In the genomic region with DNA sequence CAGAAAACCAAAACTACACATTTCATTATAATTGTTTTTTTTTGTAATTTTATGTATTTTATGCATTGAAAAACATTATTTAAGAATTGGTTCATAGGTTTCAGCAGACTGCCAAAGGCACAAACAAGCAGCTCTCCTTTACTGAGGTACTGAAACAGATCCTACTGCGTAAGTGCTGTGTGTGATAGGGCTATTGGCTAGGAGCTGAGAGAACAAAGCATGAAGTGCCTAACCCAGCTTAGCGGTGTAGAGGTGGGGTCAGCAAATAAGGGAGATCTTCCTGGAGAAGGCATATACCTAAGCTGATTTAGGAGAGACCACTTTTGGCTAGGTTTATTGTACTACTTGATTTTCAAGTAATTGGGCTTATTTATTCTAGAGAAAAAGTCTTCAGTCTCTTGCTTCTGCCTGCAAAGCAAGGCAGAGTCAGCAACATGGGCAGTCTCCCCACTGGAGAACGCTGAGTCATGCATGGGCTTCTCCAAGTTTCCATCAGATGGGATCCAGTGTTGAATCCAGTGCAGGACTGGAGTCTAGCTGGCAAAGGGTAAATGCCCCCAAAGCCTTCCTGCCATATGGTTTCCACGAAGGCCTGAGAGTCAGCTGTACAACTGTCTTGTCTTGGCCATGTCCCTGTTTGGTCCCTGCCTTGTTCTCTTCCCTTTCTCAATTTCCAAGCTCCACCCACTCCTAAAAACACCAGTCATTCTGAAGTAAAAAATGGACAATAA, we compare ENCODE assay signal across 13 cellular contexts. TPM values are rescaled to one million over a fixed set of nuclear protein-coding genes. Genes with fewer than 3 reads are reported as not detected.
A peak's percentile ranks its signal among the peaks of the same experiment; 100 is the strongest.
DNase-seq lines count a peak whose midpoint lies in the region; TF ChIP-seq lines count a peak whose summit lies in the region.
"Had no signal": no experiment of that assay in that cellular context is flagged by ENCODE, and none has a peak within 500 bp of the region (broad histone marks: within the 10 kb centered on the region; RNA-seq: fewer than 3 reads in every experiment).

No MANE protein-coding gene starts in this region.

- no peak overlapping the region for H4K8ac ChIP-seq in mesenchymal stem cell (ENCODE audit: low read length)

- H3K18ac ChIP-seq in mesenchymal stem cell (ENCODE audit: low read depth in 1 of 2, low read length in 2 of 2), result no peak overlapping the region

- H2AK5ac ChIP-seq in mesenchymal stem cell (ENCODE audit: low read length, severe bottlenecking), result no peak overlapping the region

- H2BK15ac ChIP-seq in mesenchymal stem cell (ENCODE audit: low read depth, poor library complexity, severe bottlenecking), result peak overlapping the region; percentile 65

- POLR2A ChIA-PET in CD8-positive, alpha-beta memory T cell (lab: Charles Lee), result no interaction called here

- peak overlapping the region; percentile 57 for H3K27ac ChIP-seq in CD8-positive, alpha-beta memory T cell (ENCODE audit: low read depth, low read length)
- H3K27ac ChIP-seq in mesenchymal stem cell (ENCODE audit: low read length, poor library complexity, severe bottlenecking), result no peak overlapping the region
- H3K27ac ChIP-seq: SJCRH30 had no signal

- CTCF ChIA-PET in CD8-positive, alpha-beta memory T cell (lab: Charles Lee), result interaction anchor here (1.7 kb wide), 1 partner anchor 18 kb away, joined by 7 read pairs; a partner anchor contains a TSS

- no peaks in the 10 kb centered on the region for H3K9me3 ChIP-seq in CD8-positive, alpha-beta memory T cell (ENCODE audit: low read length)
- no peaks in the 10 kb centered on the region for H3K9me3 ChIP-seq in mesenchymal stem cell (ENCODE audit: control insufficient read depth, low read length)
- H3K9me3 ChIP-seq: SJCRH30 had no signal

- no peaks in the 10 kb centered on the region for H3K9me3 Mint-ChIP-seq in CD8-positive, alpha-beta memory T cell
- no peaks in the 10 kb centered on the region for H3K9me3 Mint-ChIP-seq in HFFc6
- H3K9me3 Mint-ChIP-seq: central memory CD8-positive, alpha-beta T cell; natural killer cell treated with Interleukin-12 subunit alpha and Interleukin-12 subunit beta and Interleukin-15 and Interleukin-18, amount 100 ng/mL, for 72 hours had no signal

- H2BK12ac ChIP-seq in mesenchymal stem cell (ENCODE audit: low read length in 2 of 2), result no peak overlapping the region

- H3K27me3 ChIP-seq in CD8-positive, alpha-beta memory T cell (ENCODE audit: insufficient read depth, low read length, poor library complexity, severe bottlenecking), result no peaks in the 10 kb centered on the region
- no peaks in the 10 kb centered on the region for H3K27me3 ChIP-seq in mesenchymal stem cell (ENCODE audit: control insufficient read depth in 1 of 2, insufficient read depth in 1 of 2, low read length in 2 of 2)
- H3K27me3 ChIP-seq: SJCRH30 had no signal

- H3K4me1 Mint-ChIP-seq in CD8-positive, alpha-beta memory T cell, result no peaks in the 10 kb centered on the region
- peaks cover 15% of the 10 kb centered on the region for H3K4me1 Mint-ChIP-seq in HFFc6 (ENCODE audit: low read depth)
- H3K4me1 Mint-ChIP-seq: central memory CD8-positive, alpha-beta T cell had no signal

- peaks cover 0 to 2% of the 10 kb centered on the region in 2 donors for H3K27me3 Mint-ChIP-seq in CD8-positive, alpha-beta memory T cell
- H3K27me3 Mint-ChIP-seq in HFFc6 (ENCODE audit: insufficient read depth), result no peaks in the 10 kb centered on the region
- H3K27me3 Mint-ChIP-seq: central memory CD8-positive, alpha-beta T cell; natural killer cell treated with Interleukin-12 subunit alpha and Interleukin-12 subunit beta and Interleukin-15 and Interleukin-18, amount 100 ng/mL, for 72 hours had no signal

- H2AFZ ChIP-seq in mesenchymal stem cell (ENCODE audit: low read depth, low read length), result no peak overlapping the region

- H3K36me3 ChIP-seq in CD8-positive, alpha-beta memory T cell (ENCODE audit: insufficient read depth, low read length), result peaks cover 11% of the 10 kb centered on the region
- peaks cover 11 to 20% of the 10 kb centered on the region in 2 experiments for H3K36me3 ChIP-seq in mesenchymal stem cell (ENCODE audit: control insufficient read depth in 1 of 2, insufficient read depth in 2 of 2, low read depth in 1 of 2, low read length in 2 of 2)

- H2BK5ac ChIP-seq in mesenchymal stem cell (ENCODE audit: low read depth, low read length, poor library complexity, severe bottlenecking), result no peak overlapping the region

- in situ Hi-C loops in astrocyte of the spinal cord (cut with HindIII; ENCODE audit: low sequenced_read_pairs), result no loop called here
- in situ Hi-C loops in GM13976 (cut with MboI; ENCODE audit: low sequenced_read_pairs, unreplicated experiment), result no loop called here

- no peak overlapping the region for H3K4ac ChIP-seq in mesenchymal stem cell (ENCODE audit: low read depth in 1 of 2, low read length in 2 of 2)

- peak overlapping the region; percentile 18 for H4K91ac ChIP-seq in mesenchymal stem cell (ENCODE audit: low read length)

- H3K4me3 Mint-ChIP-seq in CD8-positive, alpha-beta memory T cell, result no peak overlapping the region
- no peak overlapping the region for H3K4me3 Mint-ChIP-seq in HFFc6
- H3K4me3 Mint-ChIP-seq: central memory CD8-positive, alpha-beta T cell; natural killer cell treated with Interleukin-12 subunit alpha and Interleukin-12 subunit beta and Interleukin-15 and Interleukin-18, amount 100 ng/mL, for 72 hours had no signal

- H3K36me3 Mint-ChIP-seq in CD8-positive, alpha-beta memory T cell, result peaks cover 0 to 22% (median 9%) of the 10 kb centered on the region in 3 donors
- peaks cover 13% of the 10 kb centered on the region for H3K36me3 Mint-ChIP-seq in HFFc6 (ENCODE audit: low read depth)
- H3K36me3 Mint-ChIP-seq: natural killer cell treated with Interleukin-12 subunit alpha and Interleukin-12 subunit beta and Interleukin-15 and Interleukin-18, amount 100 ng/mL, for 72 hours had no signal

- no peaks in the 10 kb centered on the region for H3K4me1 ChIP-seq in CD8-positive, alpha-beta memory T cell (ENCODE audit: insufficient read depth, low read length)
- peaks cover 6% of the 10 kb centered on the region for H3K4me1 ChIP-seq in mesenchymal stem cell (ENCODE audit: control insufficient read depth, insufficient read depth, low read depth, low read length)
- H3K4me1 ChIP-seq: SJCRH30 had no signal

- peaks cover 2% of the 10 kb centered on the region for H3K79me1 ChIP-seq in mesenchymal stem cell (replicated peaks; ENCODE audit: low read length, poor library complexity, severe bottlenecking)

- no peak overlapping the region for H3K4me2 ChIP-seq in mesenchymal stem cell (ENCODE audit: low read length, poor library complexity, severe bottlenecking)

- no peak overlapping the region for H3K14ac ChIP-seq in mesenchymal stem cell (ENCODE audit: low read length in 2 of 2)

- peak overlapping the region in 4 of 8 donors; percentile 47 to 78 (median 56) for H3K27ac Mint-ChIP-seq in CD8-positive, alpha-beta memory T cell
- H3K27ac Mint-ChIP-seq in HFFc6, result peak overlapping the region; percentile 29
- H3K27ac Mint-ChIP-seq: natural killer cell treated with Interleukin-12 subunit alpha and Interleukin-12 subunit beta and Interleukin-15 and Interleukin-18, amount 100 ng/mL, for 72 hours had no signal

- TF ChIP-seq CTCF in HFFc6 (IDR thresholded peaks at IDR 0.05) (no peak), astrocyte of the spinal cord (IDR thresholded peaks at IDR 0.05; ENCODE audit: low read depth, low read length) (no peak), GM13976 (IDR thresholded peaks at IDR 0.05; ENCODE audit: borderline replicate concordance, control extremely low read depth, extremely low read depth, insufficient read depth, missing control alignments) (no peak)

- no peak overlapping the region for H3K23ac ChIP-seq in mesenchymal stem cell (ENCODE audit: low read length in 2 of 2)

- H3K4me3 ChIP-seq in CD8-positive, alpha-beta memory T cell (ENCODE audit: low read length), result no peak overlapping the region
- H3K4me3 ChIP-seq in astrocyte of the spinal cord (ENCODE audit: low read depth, low read length), result no peak overlapping the region
- H3K4me3 ChIP-seq in mesenchymal stem cell (ENCODE audit: insufficient read depth in 1 of 2, low read depth in 1 of 2, low read length in 2 of 2), result no peak overlapping the region
- H3K4me3 ChIP-seq: SJCRH30 had no signal

- 89% methylated on average over 4 of the region's 4 CpGs for WGBS in mesenchymal stem cell

- peak overlapping the region; percentile 20 for H3K9ac ChIP-seq in mesenchymal stem cell (ENCODE audit: low read length)

- H2BK120ac ChIP-seq in mesenchymal stem cell (ENCODE audit: low read depth, low read length), result no peak overlapping the region

- no peak for DNase-seq in CD8-positive, alpha-beta memory T cell
- DNase-seq in HFFc6 (peak; percentile 10), astrocyte of the spinal cord (ENCODE audit: low read depth, low spot score) (peak; percentile 57), mesenchymal stem cell (peak; percentile 56), GM13976 (ENCODE audit: low spot score) (no peak), RKO (ENCODE audit: low spot score) (no peak), C1 segment of cervical spinal cord (lab: John Stamatoyannopoulos, UW) (no peak), hepatic stellate cell (ENCODE audit: low spot score) (no peak)
- DNase-seq: activated CD8-positive, alpha-beta memory T cell treated with anti-CD3 and anti-CD28 coated beads for 24 hours; NCI-H2107; SJCRH30 had no signal

RNA-seq across cellular contexts. Expression of a gene that starts 18.0 kb away (rescaled TPM):
- 100 to 1,000 TPM in 1 of 2 experiments, 10 to 100 TPM in 1; 98.3 to 105 TPM for total RNA-seq in CD8-positive, alpha-beta memory T cell
- polyA plus RNA-seq in CD8-positive, alpha-beta memory T cell, result 135 TPM
- total RNA-seq in HFFc6 (2021; fragmentation: NEBNext Ultra II Directional; extraction: Animal tissue kit (Norgen Biotek cat#: 25700)), result 10 to 100 TPM; 66.9 to 88.2 (median 76.6) TPM
- 51.0 TPM for polyA plus RNA-seq in mesenchymal stem cell (2013, experiment 1 of 2)
- polyA plus RNA-seq in mesenchymal stem cell (2013, experiment 2 of 2), result 52.9 TPM

RNA-seq across cellular contexts. Expression of a gene that starts 50.2 kb away (rescaled TPM):
- 10 to 100 TPM; 21.3 to 21.8 TPM for total RNA-seq in CD8-positive, alpha-beta memory T cell
- 24.3 TPM for polyA plus RNA-seq in CD8-positive, alpha-beta memory T cell
- total RNA-seq in HFFc6 (2021; fragmentation: NEBNext Ultra II Directional; extraction: Animal tissue kit (Norgen Biotek cat#: 25700)), result 10 to 100 TPM; 11.1 to 13.2 (median 12.0) TPM
- 7.2 TPM for polyA plus RNA-seq in mesenchymal stem cell (2013, experiment 1 of 2)
- polyA plus RNA-seq in mesenchymal stem cell (2013, experiment 2 of 2), result 7.4 TPM

Comparison
In these comparisons a context has a peak if more than half of its experiments do, and no peak if none do; other contexts are left out.
1. DNase-seq: peak in HFFc6 (single experiment), astrocyte of the spinal cord (single experiment) and mesenchymal stem cell (single experiment); none in CD8-positive, alpha-beta memory T cell (0 of 5), GM13976 (single experiment), RKO (single experiment), C1 segment of cervical spinal cord (0 of 14) and hepatic stellate cell (single experiment).